In genomic region chr2:185502351-185502750, GRCh38 we compare ENCODE assay signal across 18 cellular contexts.
"Had no signal": no experiment of that assay in that cellular context is flagged by ENCODE, and none has a peak within 500 bp of the region (broad histone marks: within the 10 kb centered on the region; RNA-seq: fewer than 3 reads in every experiment).

No MANE protein-coding gene starts in this region.

- H3K27ac ChIP-seq: esophagus muscularis mucosa, neutrophil, parathyroid adenoma, thyroid gland had no signal

- H3K4me1 Mint-ChIP-seq: natural killer cell; stimulated activated effector memory CD8-positive, alpha-beta T cell treated with anti-CD3 and anti-CD28 coated beads, Interleukin-12 subunit alpha, Interleukin-12 subunit beta, amount 100 ng/mL, for 72 hours had no signal

- H3K4me3 ChIP-seq: esophagus muscularis mucosa, thyroid gland had no signal

- H3K36me3 Mint-ChIP-seq: activated CD4-positive, alpha-beta memory T cell treated with anti-CD3 and anti-CD28 coated beads for 36 hours; activated naive CD4-positive, alpha-beta T cell treated with anti-CD3 and anti-CD28 coated beads, Interleukin-2, amount 50 U/mL, for 72 hours; stimulated activated effector memory CD8-positive, alpha-beta T cell treated with anti-CD3 and anti-CD28 coated beads, Interleukin-12 subunit alpha, Interleukin-12 subunit beta, amount 100 ng/mL, for 72 hours had no signal

- H3K9me3 ChIP-seq: thyroid gland had no signal

- H3K4me1 ChIP-seq: esophagus muscularis mucosa, parathyroid adenoma, thyroid gland had no signal

- H3K27ac Mint-ChIP-seq: activated CD4-positive, alpha-beta memory T cell treated with anti-CD3 and anti-CD28 coated beads for 36 hours; activated naive CD4-positive, alpha-beta T cell treated with anti-CD3 and anti-CD28 coated beads, Interleukin-2, amount 50 U/mL, for 72 hours; natural killer cell; stimulated activated effector memory CD8-positive, alpha-beta T cell treated with anti-CD3 and anti-CD28 coated beads, Interleukin-12 subunit alpha, Interleukin-12 subunit beta, amount 100 ng/mL, for 72 hours had no signal

- H3K36me3 ChIP-seq: esophagus muscularis mucosa, neutrophil, thyroid gland had no signal

- H3K27me3 ChIP-seq: esophagus muscularis mucosa, neutrophil, thyroid gland had no signal

- H3K4me3 Mint-ChIP-seq: activated CD4-positive, alpha-beta memory T cell treated with anti-CD3 and anti-CD28 coated beads for 36 hours; activated T-cell treated with anti-CD3 and anti-CD28 coated beads, Interleukin-2, amount 50 U/mL, for 4 hours; natural killer cell; stimulated activated effector memory CD8-positive, alpha-beta T cell treated with anti-CD3 and anti-CD28 coated beads, Interleukin-12 subunit alpha, Interleukin-12 subunit beta, amount 100 ng/mL, for 72 hours had no signal

- ATAC-seq: activated naive CD4-positive, alpha-beta T cell treated with anti-CD3 and anti-CD28 coated beads, Interleukin-2, amount 50 U/mL, for 72 hours; activated T-cell treated with anti-CD3 and anti-CD28 coated beads, Interleukin-2, amount 50 U/mL, for 4 hours; natural killer cell; stimulated activated effector memory CD8-positive, alpha-beta T cell treated with anti-CD3 and anti-CD28 coated beads, Interleukin-12 subunit alpha, Interleukin-12 subunit beta, amount 100 ng/mL, for 72 hours had no signal

- DNase-seq: activated CD4-positive, alpha-beta memory T cell treated with anti-CD3 and anti-CD28 coated beads for 36 hours; activated effector memory CD4-positive, alpha-beta T cell treated with anti-CD3 and anti-CD28 coated beads, Interleukin-2, amount 50 U/mL, for 16 hours; activated T-cell treated with anti-CD3 and anti-CD28 coated beads, Interleukin-2, amount 50 U/mL, for 4 hours; amniotic stem cell; cortex of kidney; effector CD4-positive, alpha-beta T cell; kidney; mesenchymal stem cell; natural killer cell; retina; stimulated activated CD4-positive, alpha-beta T cell treated with anti-CD3 and anti-CD28 coated beads, Interleukin-12 subunit alpha, Interleukin-12 subunit beta, amount 100 ng/mL, for 4 hours; T-helper 9 cell; thyroid gland had no signal

- H3K27me3 Mint-ChIP-seq: activated CD4-positive, alpha-beta memory T cell treated with anti-CD3 and anti-CD28 coated beads for 36 hours had no signal
